8 cellular contexts compared by ENCODE assay signal in genomic region chr17:47694018-47694817, GRCh38. TPM values are rescaled to one million over a fixed set of nuclear protein-coding genes. Genes with fewer than 3 reads are reported as not detected.
A peak's percentile ranks its signal among the peaks of the same experiment; 100 is the strongest.
DNase-seq lines count a peak whose midpoint lies in the region; ATAC-seq lines count a peak whose summit lies in the region.

TBKBP1 (plus strand) TSS chr17:47694161; CDS start chr17:47696113, 1,952 bp downstream.

- POLR2A ChIA-PET in activated CD4-positive, alpha-beta T cell treated with anti-CD3 and anti-CD28 coated beads, Interleukin-2, amount 10 ng/mL, durations not matched to agents 7 days and 5 days (lab: Charles Lee), result no interaction called here

- peak within 1 kb of the TSS; percentile 84 for H3K27ac Mint-ChIP-seq in activated CD4-positive, alpha-beta T cell treated with anti-CD3 and anti-CD28 coated beads, Interleukin-2, amount 10 ng/mL, durations not matched to agents 7 days and 5 days
- peak within 1 kb of the TSS; percentile 68 for H3K27ac Mint-ChIP-seq in memory B cell
- peak within 1 kb of the TSS; percentile 93 for H3K27ac Mint-ChIP-seq in stimulated activated naive CD8-positive, alpha-beta T cell treated with anti-CD3 and anti-CD28 coated beads, Interleukin-15, Interleukin-2, amounts not matched to agents 100 ng/mL and 50 ng/mL, for 24 hours

- H3K4me3 Mint-ChIP-seq in activated CD4-positive, alpha-beta T cell treated with anti-CD3 and anti-CD28 coated beads, Interleukin-2, amount 10 ng/mL, durations not matched to agents 7 days and 5 days, result peak within 1 kb of the TSS; percentile 80
- H3K4me3 Mint-ChIP-seq in memory B cell, result peak within 1 kb of the TSS; percentile 90
- H3K4me3 Mint-ChIP-seq in stimulated activated naive CD8-positive, alpha-beta T cell treated with anti-CD3 and anti-CD28 coated beads, Interleukin-15, Interleukin-2, amounts not matched to agents 100 ng/mL and 50 ng/mL, for 24 hours, result peak within 1 kb of the TSS; percentile 89

- no peaks in the 10 kb centered on the region for H3K36me3 Mint-ChIP-seq in activated CD4-positive, alpha-beta T cell treated with anti-CD3 and anti-CD28 coated beads, Interleukin-2, amount 10 ng/mL, durations not matched to agents 7 days and 5 days (ENCODE audit: low read depth)
- no peaks in the 10 kb centered on the region for H3K36me3 Mint-ChIP-seq in memory B cell
- H3K36me3 Mint-ChIP-seq in stimulated activated naive CD8-positive, alpha-beta T cell treated with anti-CD3 and anti-CD28 coated beads, Interleukin-15, Interleukin-2, amounts not matched to agents 100 ng/mL and 50 ng/mL, for 24 hours (ENCODE audit: low read depth), result peaks cover 4% of the 10 kb centered on the region

- DNase-seq in EH (ENCODE audit: low read depth), result peak; percentile 57
- peak; percentile 44 for DNase-seq in NCI-H1092 treated with DMSO at 0.1 percent for 48 hours (lab: John Stamatoyannopoulos, UW)
- peak; percentile 50 for DNase-seq in activated CD4-positive, alpha-beta T cell treated with anti-CD3 and anti-CD28 coated beads, Interleukin-2, amount 10 ng/mL, durations not matched to agents 7 days and 5 days
- peak; percentile 93 for DNase-seq in ecto neural progenitor cell (ENCODE audit: low spot score)
- peak; percentile 38 to 56 for DNase-seq in memory B cell (ENCODE audit: low spot score in 2 of 2)
- DNase-seq in NCI-H2029 (lab: John Stamatoyannopoulos, UW), result no peak

- H3K9me3 Mint-ChIP-seq in activated CD4-positive, alpha-beta T cell treated with anti-CD3 and anti-CD28 coated beads, Interleukin-2, amount 10 ng/mL, durations not matched to agents 7 days and 5 days, result no peaks in the 10 kb centered on the region
- H3K9me3 Mint-ChIP-seq in memory B cell, result no peaks in the 10 kb centered on the region
- H3K9me3 Mint-ChIP-seq in stimulated activated naive CD8-positive, alpha-beta T cell treated with anti-CD3 and anti-CD28 coated beads, Interleukin-15, Interleukin-2, amounts not matched to agents 100 ng/mL and 50 ng/mL, for 24 hours, result no peaks in the 10 kb centered on the region

- CTCF ChIA-PET in activated CD4-positive, alpha-beta T cell treated with anti-CD3 and anti-CD28 coated beads, Interleukin-2, amount 10 ng/mL, durations not matched to agents 7 days and 5 days (lab: Charles Lee), result interaction anchor here (1.1 kb wide), 1 partner anchor 10 kb away, joined by 3 read pairs; no protein-coding TSS in a partner anchor

- peaks cover 35% of the 10 kb centered on the region for H3K4me1 Mint-ChIP-seq in activated CD4-positive, alpha-beta T cell treated with anti-CD3 and anti-CD28 coated beads, Interleukin-2, amount 10 ng/mL, durations not matched to agents 7 days and 5 days
- peaks cover 26% of the 10 kb centered on the region for H3K4me1 Mint-ChIP-seq in memory B cell
- peaks cover 72% of the 10 kb centered on the region for H3K4me1 Mint-ChIP-seq in stimulated activated naive CD8-positive, alpha-beta T cell treated with anti-CD3 and anti-CD28 coated beads, Interleukin-15, Interleukin-2, amounts not matched to agents 100 ng/mL and 50 ng/mL, for 24 hours (ENCODE audit: low read depth)

- ATAC-seq in memory B cell (ENCODE audit: low read depth), result peak; percentile 64
- no peak for ATAC-seq in GM19467 (IDR thresholded peaks at IDR 0.05; ENCODE audit: unreplicated experiment)

- peaks cover 3% of the 10 kb centered on the region for H3K27me3 Mint-ChIP-seq in activated CD4-positive, alpha-beta T cell treated with anti-CD3 and anti-CD28 coated beads, Interleukin-2, amount 10 ng/mL, durations not matched to agents 7 days and 5 days
- H3K27me3 Mint-ChIP-seq in memory B cell, result peaks cover 1% of the 10 kb centered on the region
- H3K27me3 Mint-ChIP-seq in stimulated activated naive CD8-positive, alpha-beta T cell treated with anti-CD3 and anti-CD28 coated beads, Interleukin-15, Interleukin-2, amounts not matched to agents 100 ng/mL and 50 ng/mL, for 24 hours, result no peaks in the 10 kb centered on the region

RNA-seq across cellular contexts. Expression of gene TBKBP1, which starts in this region (rescaled TPM):
- 1 to 10 TPM; 2.5 to 3.0 TPM for total RNA-seq in activated CD4-positive, alpha-beta T cell treated with anti-CD3 and anti-CD28 coated beads, Interleukin-2, amount 10 ng/mL, durations not matched to agents 7 days and 5 days
